2 cellular contexts compared by ENCODE assay signal in genomic region chr10:127115086-127115485, GRCh38.
TF ChIP-seq lines count a peak whose summit lies in the region.

No MANE protein-coding gene starts in this region.

TF ChIP-seq in GM23338, 12 proteins besides CTCF, POLR2A, EP300 and RAD21 (continued from another document):
- no peak for TF ChIP-seq REST (IDR thresholded peaks at IDR 0.05; ENCODE audit: unreplicated experiment)
- no peak for TF ChIP-seq EZH2phosphoT487 (IDR thresholded peaks at IDR 0.05; ENCODE audit: unreplicated experiment)

TF ChIP-seq in WTC11, 78 proteins besides CTCF, POLR2A, EP300 and RAD21 (continued from another document):
- TF ChIP-seq JUN (CRISPR knock-in tag; IDR thresholded peaks at IDR 0.05): no peak
- no peak for TF ChIP-seq AFF4 (CRISPR knock-in tag; IDR thresholded peaks at IDR 0.05; ENCODE audit: borderline replicate concordance)
- no peak for TF ChIP-seq USF1 (CRISPR knock-in tag; IDR thresholded peaks at IDR 0.05)
- TF ChIP-seq FOXP4 (CRISPR knock-in tag; IDR thresholded peaks at IDR 0.05): no peak
- no peak for TF ChIP-seq MXD4 (CRISPR knock-in tag; IDR thresholded peaks at IDR 0.05; ENCODE audit: borderline replicate concordance)
- no peak for TF ChIP-seq ZNF396 (CRISPR knock-in tag; IDR thresholded peaks at IDR 0.05; ENCODE audit: borderline replicate concordance)
- TF ChIP-seq FOXP1 (CRISPR knock-in tag; IDR thresholded peaks at IDR 0.05; ENCODE audit: borderline replicate concordance): no peak
- no peak for TF ChIP-seq ZBTB43 (CRISPR knock-in tag; IDR thresholded peaks at IDR 0.05)
